13 cellular contexts compared by ENCODE assay signal in genomic region chr17:3798273-3799180, GRCh38. TPM values are rescaled to one million over a fixed set of nuclear protein-coding genes. Genes with fewer than 3 reads are reported as not detected.
DNase-seq lines count a peak whose midpoint lies in the region; ATAC-seq and TF ChIP-seq lines count a peak whose summit lies in the region.
"Had no signal": no experiment of that assay in that cellular context is flagged by ENCODE, and none has a peak within 500 bp of the region (broad histone marks: within the 10 kb centered on the region; RNA-seq: fewer than 3 reads in every experiment).

No MANE protein-coding gene starts in this region.

- no peak overlapping the region for H3K4me3 ChIP-seq in endodermal cell (ENCODE audit: low read length)
- no peak overlapping the region for H3K4me3 ChIP-seq in ovary

- ATAC-seq in HG03196 (IDR thresholded peaks at IDR 0.05; ENCODE audit: unreplicated experiment), result no peak

- H3K27ac ChIP-seq in endodermal cell (ENCODE audit: low read depth, low read length), result no peak overlapping the region
- peak overlapping the region in 1 of 2 donors; percentile 99 for H3K27ac ChIP-seq in ovary
- no peak overlapping the region for H3K27ac ChIP-seq in caudate nucleus (ENCODE audit: low read depth, low read length)
- H3K27ac ChIP-seq: C4-2B had no signal

- 93 to 98% methylated on average over 8 to 15 of the region's 15 CpGs for WGBS in endodermal cell (ENCODE audit: insufficient coverage in 1 of 2, insufficient read length in 1 of 2), 2 experiments
- WGBS in ovary, 3 donors, result 74 to 82% (median 78%) methylated on average over 15 of the region's 15 CpGs

- H3K4me1 ChIP-seq in endodermal cell (ENCODE audit: control insufficient read depth, insufficient read depth, low read length) (no peaks in the 10 kb centered on the region), ovary (ENCODE audit: insufficient read depth) (peaks cover 36% of the 10 kb centered on the region)

- H3K4me3 Mint-ChIP-seq in IgD-negative memory B cell (peak overlapping the region in 3 of 4 donors; percentile 10 to 91 (median 85)), endodermal cell (no peak overlapping the region)

- no peak overlapping the region for H3K9ac ChIP-seq in endodermal cell (ENCODE audit: extremely low read depth, low read length, poor library complexity, severe bottlenecking)

- peaks cover 21 to 31% (median 30%) of the 10 kb centered on the region in 3 donors for H3K4me1 Mint-ChIP-seq in IgD-negative memory B cell
- H3K4me1 Mint-ChIP-seq in endodermal cell, result no peaks in the 10 kb centered on the region

- peak; percentile 36 for DNase-seq in ELR (ENCODE audit: low read depth)
- DNase-seq in endodermal cell, result peak; percentile 47
- DNase-seq in ovary, result peak in 4 of 5 donors; percentile 46 to 74 (median 62)
- DNase-seq in caudate nucleus (lab: John Stamatoyannopoulos, UW), result no peak
- no peak for DNase-seq in stimulated activated naive CD4-positive, alpha-beta T cell (lab: John Stamatoyannopoulos, UW)
- DNase-seq in hepatic stellate cell (ENCODE audit: low spot score), result no peak
- DNase-seq: activated CD8-positive, alpha-beta memory T cell treated with anti-CD3 and anti-CD28 coated beads, Interleukin-2, amount 50 U/mL, for 4 hours; NCI-H1105 treated with DMSO at 0.1 percent for 48 hours; NCI-H526 treated with DMSO at 0.1 percent for 48 hours; stimulated activated CD4-positive, alpha-beta T cell treated with anti-CD3 and anti-CD28 coated beads, Interleukin-4, amount 100 ng/mL, for 4 hours had no signal

- H3K27me3 Mint-ChIP-seq in IgD-negative memory B cell (no peaks in the 10 kb centered on the region), endodermal cell (ENCODE audit: insufficient read depth) (no peaks in the 10 kb centered on the region)

- H3K9me3 Mint-ChIP-seq in IgD-negative memory B cell (no peaks in the 10 kb centered on the region), endodermal cell (no peaks in the 10 kb centered on the region)

- TF ChIP-seq POLR2A in ovary (IDR thresholded peaks at IDR 0.05), result no peak

- H3K36me3 ChIP-seq in endodermal cell (ENCODE audit: control insufficient read depth, insufficient read depth, low read length), result no peaks in the 10 kb centered on the region
- H3K36me3 ChIP-seq in ovary, result no peaks in the 10 kb centered on the region

- intact Hi-C loops in ovary (cut with DNase I), result no loop called here

- H3K27ac Mint-ChIP-seq in IgD-negative memory B cell (peak overlapping the region; percentile 23 to 97 (median 86)), endodermal cell (no peak overlapping the region)

- H3K36me3 Mint-ChIP-seq in IgD-negative memory B cell, result no peaks in the 10 kb centered on the region
- H3K36me3 Mint-ChIP-seq in endodermal cell (ENCODE audit: low read depth), result peaks cover 14% of the 10 kb centered on the region

- TF ChIP-seq EP300 in ovary (IDR thresholded peaks at IDR 0.05), result no peak

- no peaks in the 10 kb centered on the region for H3K9me3 ChIP-seq in endodermal cell (ENCODE audit: control insufficient read depth, low read length)
- H3K9me3 ChIP-seq in ovary, result no peaks in the 10 kb centered on the region

- TF ChIP-seq CTCF in endodermal cell (conservative IDR thresholded peaks at IDR 0.05) (no peak), ovary (IDR thresholded peaks at IDR 0.05) (no peak)

- H3K27me3 ChIP-seq in endodermal cell (ENCODE audit: control insufficient read depth, insufficient read depth, low read length, poor library complexity, severe bottlenecking) (no peaks in the 10 kb centered on the region), ovary (no peaks in the 10 kb centered on the region)

RNA-seq across cellular contexts. Expression of gene ITGAE, which starts 2.5 kb away (rescaled TPM):
- polyA plus RNA-seq in IgD-negative memory B cell, result 125 TPM
- 10 to 100 TPM; 21.8 to 34.3 TPM for total RNA-seq in endodermal cell
- polyA plus RNA-seq in endodermal cell (2013, experiment 1 of 2), result 47.8 TPM
- polyA plus RNA-seq in endodermal cell (2013, experiment 2 of 2), result 49.2 TPM
- total RNA-seq in ovary, result 10 to 100 TPM; 13.3 to 22.3 (median 16.5) TPM
- 10 to 100 TPM; 21.6 to 27.0 TPM for polyA plus RNA-seq in ovary

RNA-seq across cellular contexts. Expression of gene NCBP3, which starts 47.5 kb away (rescaled TPM):
- polyA plus RNA-seq in IgD-negative memory B cell (12.5 TPM), ovary (10 to 100 TPM; 17.7 to 38.9 TPM)
- total RNA-seq in endodermal cell (10 to 100 TPM; 74.5 to 75.9 TPM), ovary (10 to 100 TPM; 15.7 to 43.2 (median 37.6) TPM)
- 72.1 TPM for polyA plus RNA-seq in endodermal cell (2013, experiment 1 of 2)
- 66.8 TPM for polyA plus RNA-seq in endodermal cell (2013, experiment 2 of 2)

Comparison
In these comparisons a context has a peak if more than half of its experiments do, and no peak if none do; other contexts are left out.
1. DNase-seq: peak in ELR (single experiment), endodermal cell (single experiment) and ovary (4 of 5); none in caudate nucleus (0 of 61), stimulated activated naive CD4-positive, alpha-beta T cell (0 of 6) and hepatic stellate cell (single experiment).